Comparison of ENCODE assay signal across 11 cellular contexts in the genomic region with DNA sequence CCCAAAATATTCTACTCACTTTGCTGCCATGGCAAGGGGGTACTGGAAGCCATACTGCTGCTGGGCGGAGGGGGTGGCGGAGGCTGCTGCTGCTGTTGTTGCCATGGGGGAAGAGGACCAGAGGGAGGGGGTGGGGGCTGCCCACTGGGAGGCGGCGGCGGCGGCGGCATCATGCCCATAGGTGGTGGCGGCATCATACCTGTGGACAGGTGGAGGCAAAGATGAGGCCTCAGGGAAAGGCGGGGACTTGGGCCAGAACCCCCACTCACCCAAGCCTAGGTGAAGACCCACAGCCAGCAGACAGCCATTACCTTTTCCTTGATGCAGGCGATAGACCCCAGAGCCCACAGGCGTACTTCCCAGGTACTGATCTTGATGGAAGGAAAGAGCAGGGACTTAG. TPM values are rescaled to one million over a fixed set of nuclear protein-coding genes. Genes with fewer than 3 reads are reported as not detected.
DNase-seq lines count a peak whose midpoint lies in the region; ATAC-seq and TF ChIP-seq lines count a peak whose summit lies in the region.
"Had no signal": no experiment of that assay in that cellular context is flagged by ENCODE, and none has a peak within 500 bp of the region (broad histone marks: within the 10 kb centered on the region; RNA-seq: fewer than 3 reads in every experiment).

No MANE protein-coding gene starts in this region.

- CTCF ChIA-PET in activated CD8-positive, alpha-beta T cell treated with anti-CD3 and anti-CD28 coated beads, Interleukin-2, amount 10 ng/mL, durations not matched to agents 7 days and 5 days (lab: Charles Lee), result interaction anchor here (2.6 to 12.2 kb wide), 2 partner anchors 10 to 22 kb away, joined by 20 to 149 read pairs; partner anchors contain the start of gene RASGRP2

- H3K9me3 Mint-ChIP-seq in activated CD8-positive, alpha-beta T cell treated with anti-CD3 and anti-CD28 coated beads, Interleukin-2, amount 10 ng/mL, durations not matched to agents 7 days and 5 days (ENCODE audit: insufficient read depth), result no peaks in the 10 kb centered on the region
- H3K9me3 Mint-ChIP-seq: mesothelial cell of epicardium had no signal

- H3K4me1 Mint-ChIP-seq in activated CD8-positive, alpha-beta T cell treated with anti-CD3 and anti-CD28 coated beads, Interleukin-2, amount 10 ng/mL, durations not matched to agents 7 days and 5 days (ENCODE audit: low read depth), result peaks cover 90% of the 10 kb centered on the region

- no peak overlapping the region for H3K9ac ChIP-seq in muscle layer of colon (ENCODE audit: low read length)

- H3K36me3 ChIP-seq in muscle layer of colon (ENCODE audit: insufficient read depth, low read length), result peaks cover 84% of the 10 kb centered on the region
- peaks cover 70 to 99% (median 93%) of the 10 kb centered on the region in 4 donors for H3K36me3 ChIP-seq in upper lobe of left lung

- H3K4me3 Mint-ChIP-seq in activated CD8-positive, alpha-beta T cell treated with anti-CD3 and anti-CD28 coated beads, Interleukin-2, amount 10 ng/mL, durations not matched to agents 7 days and 5 days, result no peak overlapping the region
- H3K4me3 Mint-ChIP-seq: mesothelial cell of epicardium had no signal

- TF ChIP-seq POLR2A in upper lobe of left lung (IDR thresholded peaks at IDR 0.05), result no peak

- TF ChIP-seq CTCF in upper lobe of left lung (IDR thresholded peaks at IDR 0.05) (no peak), foreskin fibroblast (IDR thresholded peaks at IDR 0.05; ENCODE audit: low read depth, low read length) (no peak)

- peak overlapping the region; percentile 5 for H3K27ac ChIP-seq in muscle layer of colon (ENCODE audit: low read depth, low read length)
- H3K27ac ChIP-seq in upper lobe of left lung, result peak overlapping the region in 3 of 4 donors; percentile 14 to 73 (median 68)

- peaks cover 93% of the 10 kb centered on the region for H3K36me3 Mint-ChIP-seq in activated CD8-positive, alpha-beta T cell treated with anti-CD3 and anti-CD28 coated beads, Interleukin-2, amount 10 ng/mL, durations not matched to agents 7 days and 5 days (ENCODE audit: low read depth)

- intact Hi-C loops in left ventricle myocardium superior (cut with micrococcal nuclease) (no loop called here), Right ventricle myocardium superior (cut with DNase I) (no loop called here)

- H3K27ac Mint-ChIP-seq in activated CD8-positive, alpha-beta T cell treated with anti-CD3 and anti-CD28 coated beads, Interleukin-2, amount 10 ng/mL, durations not matched to agents 7 days and 5 days, result peak overlapping the region; percentile 83

- ATAC-seq in left ventricle myocardium superior (no peak), Right ventricle myocardium superior (ENCODE audit: poor library complexity) (no peak), upper lobe of left lung (ENCODE audit: low FRiP score in 2 of 2) (no peak)
- ATAC-seq in activated CD8-positive, alpha-beta T cell treated with anti-CD3 and anti-CD28 coated beads, Interleukin-2, amount 10 ng/mL, durations not matched to agents 7 days and 5 days, result no peak

- H3K4me1 ChIP-seq in muscle layer of colon (ENCODE audit: insufficient read depth, low read length), result peaks cover 47% of the 10 kb centered on the region
- H3K4me1 ChIP-seq in upper lobe of left lung, result peaks cover 24 to 38% (median 28%) of the 10 kb centered on the region in 4 donors

- TF ChIP-seq EP300 in upper lobe of left lung (IDR thresholded peaks at IDR 0.05), result no peak

- H3K27me3 ChIP-seq in muscle layer of colon (ENCODE audit: control insufficient read depth in 1 of 2, insufficient read depth in 2 of 2, low read length in 2 of 2), result no peaks in the 10 kb centered on the region
- H3K27me3 ChIP-seq in upper lobe of left lung, result no peaks in the 10 kb centered on the region

- DNase-seq in left ventricle myocardium superior (peak; percentile 25), Right ventricle myocardium superior (no peak), upper lobe of left lung (peak in 1 of 2 donors; percentile 78), activated gamma-delta T cell treated with Interleukin-2 at 50 U/mL for 16 hours (no peak), kidney glomerular epithelial cell (lab: John Stamatoyannopoulos, UW) (no peak), foreskin fibroblast (no peak)
- DNase-seq in activated CD8-positive, alpha-beta T cell treated with anti-CD3 and anti-CD28 coated beads, Interleukin-2, amount 10 ng/mL, durations not matched to agents 7 days and 5 days, result no peak
- DNase-seq: NCI-H774; stimulated activated CD4-positive, alpha-beta T cell treated with anti-CD3 and anti-CD28 coated beads, Interleukin-4, amount 100 ng/mL, for 4 hours had no signal

- no peaks in the 10 kb centered on the region for H3K27me3 Mint-ChIP-seq in activated CD8-positive, alpha-beta T cell treated with anti-CD3 and anti-CD28 coated beads, Interleukin-2, amount 10 ng/mL, durations not matched to agents 7 days and 5 days (ENCODE audit: low read depth)

- H3K4me3 ChIP-seq in muscle layer of colon (ENCODE audit: low read depth in 1 of 2, low read length in 2 of 2) (no peak overlapping the region), upper lobe of left lung (no peak overlapping the region), foreskin fibroblast (ENCODE audit: low read depth in 1 of 2, low read length in 2 of 2) (no peak overlapping the region)

- H3K9me3 ChIP-seq in muscle layer of colon (ENCODE audit: low read length) (no peaks in the 10 kb centered on the region), upper lobe of left lung (no peaks in the 10 kb centered on the region)

- POLR2A ChIA-PET in activated CD8-positive, alpha-beta T cell treated with anti-CD3 and anti-CD28 coated beads, Interleukin-2, amount 10 ng/mL, durations not matched to agents 7 days and 5 days (lab: Charles Lee), result interaction anchor here (1.6 to 5.2 kb wide), 2 partner anchors 22 to 23 kb away, joined by 9 to 102 read pairs; partner anchors contain the start of gene RASGRP2

- 97 to 98% methylated on average over 8 to 11 of the region's 11 CpGs for WGBS in upper lobe of left lung, 2 donors

RNA-seq across cellular contexts. Expression of gene PYGM, which starts 7.1 kb away (rescaled TPM):
- total RNA-seq in left ventricle myocardium superior, result 175 TPM
- total RNA-seq in Right ventricle myocardium superior, result 183 TPM
- total RNA-seq in activated CD8-positive, alpha-beta T cell treated with anti-CD3 and anti-CD28 coated beads, Interleukin-2, amount 10 ng/mL, durations not matched to agents 7 days and 5 days, result 1 to 10 TPM; 2.9 to 4.7 TPM
- total RNA-seq in upper lobe of left lung, result 1 to 10 TPM; 1.0 to 3.7 (median 1.5) TPM

RNA-seq across cellular contexts. Expression of gene SF1, which starts 11.5 kb away (rescaled TPM):
- 191 TPM for total RNA-seq in left ventricle myocardium superior
- total RNA-seq in Right ventricle myocardium superior, result 182 TPM
- 100 to 1,000 TPM; 421 to 423 TPM for total RNA-seq in activated CD8-positive, alpha-beta T cell treated with anti-CD3 and anti-CD28 coated beads, Interleukin-2, amount 10 ng/mL, durations not matched to agents 7 days and 5 days
- total RNA-seq in upper lobe of left lung, result 100 to 1,000 TPM; 231 to 625 (median 265) TPM

RNA-seq across cellular contexts. Expression of gene RASGRP2, which starts 22.9 kb away (rescaled TPM):
- total RNA-seq in left ventricle myocardium superior (44.5 TPM), Right ventricle myocardium superior (38.4 TPM), upper lobe of left lung (10 to 100 TPM; 20.5 to 80.7 (median 33.9) TPM)
- 100 to 1,000 TPM; 101 to 115 TPM for total RNA-seq in activated CD8-positive, alpha-beta T cell treated with anti-CD3 and anti-CD28 coated beads, Interleukin-2, amount 10 ng/mL, durations not matched to agents 7 days and 5 days

RNA-seq across cellular contexts. Expression of gene MAP4K2, which starts 36.1 kb away (rescaled TPM):
- total RNA-seq in left ventricle myocardium superior (8.6 TPM), Right ventricle myocardium superior (7.7 TPM), upper lobe of left lung (10 to 100 TPM; 19.0 to 84.7 (median 29.2) TPM)
- total RNA-seq in activated CD8-positive, alpha-beta T cell treated with anti-CD3 and anti-CD28 coated beads, Interleukin-2, amount 10 ng/mL, durations not matched to agents 7 days and 5 days, result 10 to 100 TPM; 84.2 to 90.2 TPM

RNA-seq across cellular contexts. Expression of gene MEN1, which starts 43.5 kb away (rescaled TPM):
- 9.1 TPM for total RNA-seq in left ventricle myocardium superior
- total RNA-seq in Right ventricle myocardium superior, result 8.6 TPM
- total RNA-seq in activated CD8-positive, alpha-beta T cell treated with anti-CD3 and anti-CD28 coated beads, Interleukin-2, amount 10 ng/mL, durations not matched to agents 7 days and 5 days, result 10 to 100 TPM; 32.9 to 34.0 TPM
- total RNA-seq in upper lobe of left lung, result 10 to 100 TPM; 15.4 to 47.1 (median 24.4) TPM

Comparison
In these comparisons a context has a peak if more than half of its experiments do, and no peak if none do; other contexts are left out.
1. RNA of gene PYGM, which starts 7.1 kb away (total RNA-seq): 183 TPM in Right ventricle myocardium superior (single experiment) and 175 TPM in left ventricle myocardium superior (single experiment); 2.9 to 4.7 TPM in activated CD8-positive, alpha-beta T cell treated with anti-CD3 and anti-CD28 coated beads, Interleukin-2, amount 10 ng/mL, durations not matched to agents 7 days and 5 days and 1.0 to 3.7 TPM in upper lobe of left lung; every median in the first group is over 10 times any median in the second.